In the genomic region with DNA sequence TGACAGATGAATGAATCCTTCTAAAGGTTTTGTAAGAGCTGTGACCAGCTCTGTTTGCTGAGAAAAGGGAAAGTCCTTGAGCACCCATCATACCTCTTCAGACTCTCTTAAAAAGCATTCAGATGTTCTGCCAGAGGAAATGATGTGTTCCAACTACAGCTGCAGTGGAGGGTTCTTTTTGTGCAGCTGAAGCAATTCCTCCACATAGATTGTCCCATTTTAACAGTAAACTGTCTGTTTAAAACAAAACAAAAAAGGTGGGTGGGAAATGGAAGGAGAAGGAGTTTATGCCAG, we compare ENCODE assay signal across 12 cellular contexts.
DNase-seq lines count a peak whose midpoint lies in the region; ATAC-seq and TF ChIP-seq lines count a peak whose summit lies in the region.
"Had no signal": no experiment of that assay in that cellular context is flagged by ENCODE, and none has a peak within 500 bp of the region (broad histone marks: within the 10 kb centered on the region; RNA-seq: fewer than 3 reads in every experiment).

No MANE protein-coding gene starts in this region.

- H3K36me3 Mint-ChIP-seq in effector memory CD8-positive, alpha-beta T cell (ENCODE audit: insufficient read depth), result no peaks in the 10 kb centered on the region

- TF ChIP-seq CTCF in AG10803 (conservative IDR thresholded peaks at IDR 0.05; ENCODE audit: low read length) (no peak), cardiac muscle cell (IDR thresholded peaks at IDR 0.05; ENCODE audit: low read depth, low read length) (no peak), osteoblast (IDR thresholded peaks at IDR 0.05; ENCODE audit: extremely low read depth, low read depth, low read length) (no peak)

- H3K4me3 Mint-ChIP-seq in effector memory CD8-positive, alpha-beta T cell, result no peak overlapping the region

- H3K4me1 ChIP-seq in cardiac muscle cell (ENCODE audit: low read depth), result peaks cover 73% of the 10 kb centered on the region
- H3K4me1 ChIP-seq in osteoblast (ENCODE audit: insufficient read depth, low read length), result no peaks in the 10 kb centered on the region

- no peaks in the 10 kb centered on the region for H3K9me3 Mint-ChIP-seq in effector memory CD8-positive, alpha-beta T cell

- H3K27ac Mint-ChIP-seq in effector memory CD8-positive, alpha-beta T cell, result no peak overlapping the region

- peaks cover 17 to 30% of the 10 kb centered on the region in 2 donors for H3K27me3 Mint-ChIP-seq in effector memory CD8-positive, alpha-beta T cell

- no peak overlapping the region for H3K4me3 ChIP-seq in AG10803 (ENCODE audit: low read length)
- H3K4me3 ChIP-seq in cardiac muscle cell, result no peak overlapping the region
- H3K4me3 ChIP-seq in osteoblast (ENCODE audit: insufficient read depth, low read length), result no peak overlapping the region
- H3K4me3 ChIP-seq: transverse colon had no signal

- no peaks in the 10 kb centered on the region for H3K79me2 ChIP-seq in osteoblast (ENCODE audit: insufficient read depth, low read length)

- no peak overlapping the region for H2AFZ ChIP-seq in osteoblast (ENCODE audit: low read length)

- H3K27ac ChIP-seq in cardiac muscle cell (peak overlapping the region; percentile 90), osteoblast (ENCODE audit: low read depth, low read length) (no peak overlapping the region)
- H3K27ac ChIP-seq: KMS-11, transverse colon had no signal

- H3K4me2 ChIP-seq in osteoblast (ENCODE audit: insufficient read depth, low read length), result no peak overlapping the region
- H3K4me2 ChIP-seq: KMS-11 had no signal

- peaks cover 14% of the 10 kb centered on the region for H4K20me1 ChIP-seq in osteoblast (ENCODE audit: insufficient read depth, low read length)

- H3K36me3 ChIP-seq in cardiac muscle cell (no peaks in the 10 kb centered on the region), osteoblast (ENCODE audit: insufficient read depth, low read length) (no peaks in the 10 kb centered on the region)
- H3K36me3 ChIP-seq: transverse colon had no signal

- H3K27me3 ChIP-seq in cardiac muscle cell (no peaks in the 10 kb centered on the region), osteoblast (ENCODE audit: insufficient read depth, low read length) (no peaks in the 10 kb centered on the region)
- H3K27me3 ChIP-seq: transverse colon had no signal

- no peaks in the 10 kb centered on the region for H3K9me3 ChIP-seq in cardiac muscle cell (ENCODE audit: low read depth)
- H3K9me3 ChIP-seq in osteoblast (ENCODE audit: low read depth, low read length), result no peaks in the 10 kb centered on the region
- H3K9me3 ChIP-seq: transverse colon had no signal

- peak; percentile 53 for ATAC-seq in GM21390 (IDR thresholded peaks at IDR 0.05; ENCODE audit: unreplicated experiment)
- ATAC-seq in HG02970 (IDR thresholded peaks at IDR 0.05; ENCODE audit: low FRiP score, unreplicated experiment), result no peak
- ATAC-seq in effector memory CD8-positive, alpha-beta T cell (replicated peaks), result no peak

- DNase-seq in AG10803 (ENCODE audit: low read depth) (peak; percentile 17), NCI-H2029 (lab: John Stamatoyannopoulos, UW) (peak; percentile 11), cardiac muscle cell (ENCODE audit: low read depth in 1 of 2, low spot score in 1 of 2) (peak in 1 of 2 donors; percentile 56), foreskin melanocyte (no peak), osteoblast (ENCODE audit: insufficient read length, low spot score, missing footprints) (no peak)
- no peak for DNase-seq in effector memory CD8-positive, alpha-beta T cell
- DNase-seq: activated CD8-positive, alpha-beta memory T cell treated with anti-CD3 and anti-CD28 coated beads, Interleukin-2, amount 50 U/mL, for 48 hours; right cardiac atrium; transverse colon had no signal

- H3K4me1 Mint-ChIP-seq in effector memory CD8-positive, alpha-beta T cell (ENCODE audit: low read depth in 2 of 2), result no peaks in the 10 kb centered on the region

Comparison
In these comparisons a context has a peak if more than half of its experiments do, and no peak if none do; other contexts are left out.
1. DNase-seq: peak in AG10803 (single experiment) and NCI-H2029 (single experiment); none in foreskin melanocyte (single experiment), osteoblast (single experiment) and effector memory CD8-positive, alpha-beta T cell (0 of 3).